Comparison of ENCODE assay signal across 8 cellular contexts in the genomic region with DNA sequence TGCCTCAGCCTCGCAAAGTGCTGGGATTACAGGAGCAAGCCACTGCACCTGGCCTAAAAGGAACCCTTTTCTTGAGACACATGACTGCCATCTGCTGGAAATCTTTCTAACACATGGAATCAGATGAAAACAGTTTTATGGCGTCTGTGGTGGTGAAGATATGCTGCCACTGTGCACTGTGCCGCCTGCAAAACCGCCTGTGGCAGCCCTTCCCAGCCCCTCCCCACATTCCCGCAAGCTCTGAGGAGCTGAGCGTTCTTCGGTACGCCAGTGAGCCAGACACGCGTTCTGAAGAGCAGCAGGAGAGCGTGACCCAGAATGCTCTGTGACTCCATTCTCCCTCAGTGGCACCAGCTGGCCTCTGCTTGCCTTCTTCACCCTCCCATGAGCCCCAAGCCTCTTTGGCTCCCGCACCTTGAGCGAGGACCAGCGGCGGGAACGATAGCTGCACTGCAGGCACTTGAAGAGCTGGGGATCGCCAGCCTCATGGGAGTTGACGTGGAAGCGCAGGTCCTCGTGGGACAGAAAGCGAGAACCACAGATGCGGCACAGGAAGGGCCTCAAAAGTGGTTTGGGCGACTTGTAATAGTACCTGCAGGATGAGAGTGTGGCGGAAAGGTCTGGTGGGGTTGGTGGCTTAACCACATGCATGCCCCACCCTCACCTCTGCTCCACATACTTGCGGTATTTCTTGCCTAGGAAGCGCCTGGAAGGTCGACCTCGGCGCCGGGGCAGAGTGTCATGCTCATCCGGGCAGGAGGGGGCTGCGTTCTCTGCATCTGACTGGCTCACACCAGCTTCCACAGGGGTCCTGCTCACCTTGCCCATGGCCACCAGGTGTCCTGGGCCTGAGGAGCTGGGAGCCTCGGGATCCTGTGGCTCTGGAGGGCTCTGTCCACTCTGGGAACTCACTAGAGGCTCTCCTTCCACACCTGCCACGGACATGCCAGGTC. TPM values are rescaled to one million over a fixed set of nuclear protein-coding genes. Genes with fewer than 3 reads are reported as not detected.
DNase-seq lines count a peak whose midpoint lies in the region; ATAC-seq and TF ChIP-seq lines count a peak whose summit lies in the region.

No MANE protein-coding gene starts in this region.

- ATAC-seq in foreskin keratinocyte: no peak
- ATAC-seq in HG03039 (IDR thresholded peaks at IDR 0.05; ENCODE audit: unreplicated experiment): no peak

- CTCF ChIA-PET in RWPE1 (lab: Yijun Ruan, JAX): interaction anchor here (0.5 to 2.2 kb wide), 9 partner anchors 15 to 460 kb away, joined by 3 to 21 read pairs (median 4); a partner anchor contains a TSS

- intact Hi-C loops in testis (cut with DNase I; ENCODE audit: low total_unique reads): loop anchor here (10.0 kb wide), 1 partner anchor 149 kb away; a partner anchor contains a TSS

- WGBS in testis, 2 donors: 76 to 82% methylated on average over 25 to 34 of the region's 34 CpGs

- DNase-seq in Caki2 (ENCODE audit: low read depth) (peak; percentile 52), HuH-7.5 (ENCODE audit: low spot score) (peak; percentile 55), RWPE1 (ENCODE audit: low spot score) (no peak), foreskin keratinocyte (no peak), testis (no peak), epidermal melanocyte (ENCODE audit: insufficient read length, low spot score) (no peak)
- no peak for DNase-seq in activated CD4-positive, CD25-positive, alpha-beta regulatory T cell treated with anti-CD3 and anti-CD28 coated beads, Interleukin-2, amount 50 U/mL, for 72 hours

- POLR2A ChIA-PET in RWPE1 (lab: Yijun Ruan, JAX; ENCODE audit: low non-redundant PET): interaction anchor here (0.9 kb wide), 1 partner anchor 30 kb away, joined by 3 read pairs; no protein-coding TSS in a partner anchor

- no peaks in the 10 kb centered on the region for H3K9me3 ChIP-seq in testis

- H3K27me3 ChIP-seq in foreskin keratinocyte (no peaks in the 10 kb centered on the region), testis (no peaks in the 10 kb centered on the region)

- peak overlapping the region; percentile 5 for H3K27ac ChIP-seq in RWPE1
- no peak overlapping the region for H3K27ac ChIP-seq in foreskin keratinocyte
- H3K27ac ChIP-seq in testis: no peak overlapping the region

- H3K4me1 ChIP-seq in foreskin keratinocyte (no peaks in the 10 kb centered on the region), testis (no peaks in the 10 kb centered on the region)

- in situ Hi-C loops in Caki2 (cut with HindIII; ENCODE audit: low pct_unique_long_range_greater_than_20kb, low sequenced_read_pairs): no loop called here

- TF ChIP-seq CTCF in RWPE1 (conservative IDR thresholded peaks at IDR 0.05; ENCODE audit: low read depth) (peak; percentile 59), foreskin keratinocyte (conservative IDR thresholded peaks at IDR 0.05) (peak; percentile 64), testis (IDR thresholded peaks at IDR 0.05) (peak in 2 of 3 experiments; percentile 24 to 38)

- H3K36me3 ChIP-seq in testis (ENCODE audit: low read depth, missing control alignments): no peaks in the 10 kb centered on the region

- no peak for TF ChIP-seq POLR2A in testis (IDR thresholded peaks at IDR 0.05)

- H3K4me3 ChIP-seq in testis: no peak overlapping the region

RNA-seq across cellular contexts. Expression of a gene that starts 8.7 kb away (rescaled TPM):
- total RNA-seq in Caki2 (2014; rRNA removed; shearing (Covaris generic); ENCODE audit: low replicate concordance): 4.8 and 5.4 TPM in 2 replicates
- total RNA-seq in foreskin keratinocyte (14.2 and 15.7 TPM in 2 replicates), testis (10 to 100 TPM; 50.5 to 53.5 TPM)
- polyA plus RNA-seq in foreskin keratinocyte (8.3 and 8.6 TPM in 2 replicates), testis (ENCODE audit: insufficient read depth, low read depth, low replicate concordance) (25.3 TPM)

RNA-seq across cellular contexts. Expression of a gene that starts 28.9 kb away (rescaled TPM):
- 5.2 and 14.2 TPM in 2 replicates for total RNA-seq in Caki2 (2014; rRNA removed; shearing (Covaris generic); ENCODE audit: low replicate concordance)
- total RNA-seq in foreskin keratinocyte: 14.6 and 17.2 TPM in 2 replicates
- polyA plus RNA-seq in foreskin keratinocyte: 19.3 and 20.7 TPM in 2 replicates
- 10 to 100 TPM; 39.4 to 48.7 TPM for total RNA-seq in testis
- 39.3 TPM for polyA plus RNA-seq in testis (ENCODE audit: insufficient read depth, low read depth, low replicate concordance)

RNA-seq across cellular contexts. Expression of a gene that starts 45.4 kb away (rescaled TPM):
- 0.06 and 0.07 TPM in 2 replicates for total RNA-seq in Caki2 (2014; rRNA removed; shearing (Covaris generic); ENCODE audit: low replicate concordance)
- total RNA-seq in foreskin keratinocyte: 40.5 and 266 TPM in 2 replicates
- polyA plus RNA-seq in foreskin keratinocyte: 44.4 and 338 TPM in 2 replicates
- under 1 TPM; 0.39 to 0.56 TPM for total RNA-seq in testis
- polyA plus RNA-seq in testis (ENCODE audit: insufficient read depth, low read depth, low replicate concordance): 10.0 TPM

RNA-seq across cellular contexts. Expression of a gene that starts 51.4 kb away (rescaled TPM):
- total RNA-seq in Caki2 (2014; rRNA removed; shearing (Covaris generic); ENCODE audit: low replicate concordance): 6.5 and 9.1 TPM in 2 replicates
- 58.8 and 59.5 TPM in 2 replicates for total RNA-seq in foreskin keratinocyte
- polyA plus RNA-seq in foreskin keratinocyte: 82.8 and 86.4 TPM in 2 replicates
- total RNA-seq in testis: 10 to 100 TPM; 53.3 to 80.0 TPM
- polyA plus RNA-seq in testis (ENCODE audit: insufficient read depth, low read depth, low replicate concordance): 105 TPM

Comparison
In these comparisons a context has a peak if more than half of its experiments do, and no peak if none do; other contexts are left out.
1. DNase-seq: peak in Caki2 (single experiment) and HuH-7.5 (single experiment); none in RWPE1 (single experiment), foreskin keratinocyte (0 of 2), testis (single experiment), epidermal melanocyte (single experiment) and activated CD4-positive, CD25-positive, alpha-beta regulatory T cell treated with anti-CD3 and anti-CD28 coated beads, Interleukin-2, amount 50 U/mL, for 72 hours (single experiment).
2. RNA of a gene that starts 45.4 kb away (total RNA-seq): 40.5 to 266 TPM in foreskin keratinocyte; 0.39 to 0.56 TPM in testis and 0.06 to 0.07 TPM in Caki2; every median in the first group is over 10 times any median in the second.
3. Peak in every context shown above with its lines, with median percentiles within 50 percentile points of each other: CTCF ChIP-seq.